Comparison of ENCODE assay signal across 8 cellular contexts in genomic region chr4:72112514-72113156, GRCh38.
DNase-seq lines count a peak whose midpoint lies in the region; ATAC-seq and TF ChIP-seq lines count a peak whose summit lies in the region.

No MANE protein-coding gene starts in this region.

- H3K9me2 ChIP-seq in OCI-LY7 (ENCODE audit: insufficient read depth, low read length) = no peaks in the 10 kb centered on the region

- no peaks in the 10 kb centered on the region for H4K20me1 ChIP-seq in OCI-LY7 (ENCODE audit: insufficient read depth, low read length)

- POLR2A ChIA-PET in activated CD8-positive, alpha-beta T cell treated with anti-CD3 and anti-CD28 coated beads, Interleukin-2, amount 10 ng/mL, durations not matched to agents 7 days and 5 days (lab: Charles Lee) = no interaction called here
- POLR2A ChIA-PET in OCI-LY7 (lab: Charles Lee) = no interaction called here

- H3K27me3 Mint-ChIP-seq in activated CD8-positive, alpha-beta T cell treated with anti-CD3 and anti-CD28 coated beads, Interleukin-2, amount 10 ng/mL, durations not matched to agents 7 days and 5 days (ENCODE audit: low read depth) = no peaks in the 10 kb centered on the region

- H3K27ac ChIP-seq in OCI-LY7 (ENCODE audit: low read depth, low read length, poor library complexity, severe bottlenecking) = no peak overlapping the region
- H3K27ac ChIP-seq in uterus = no peak overlapping the region

- H3K79me2 ChIP-seq in OCI-LY7 (ENCODE audit: insufficient read depth, low read depth, low read length) = no peaks in the 10 kb centered on the region

- H3K36me3 ChIP-seq in OCI-LY7 (ENCODE audit: insufficient read depth, low read length) (no peaks in the 10 kb centered on the region), uterus (no peaks in the 10 kb centered on the region)

- H3K4me2 ChIP-seq in OCI-LY7 (ENCODE audit: low read length) = no peak overlapping the region

- BruUV-seq in OCI-LY7 (replicated peaks; lab: Mats Ljungman, UMichigan) = no TSS peak

- H3K4me1 ChIP-seq in OCI-LY7 (ENCODE audit: insufficient read depth, low read length, poor library complexity, severe bottlenecking) = no peaks in the 10 kb centered on the region
- H3K4me1 ChIP-seq in uterus = no peaks in the 10 kb centered on the region

- ATAC-seq in GM19372 (IDR thresholded peaks at IDR 0.05; ENCODE audit: low read depth, unreplicated experiment) (peak; percentile 90), HG03175 (IDR thresholded peaks at IDR 0.05; ENCODE audit: unreplicated experiment) (peak; percentile 96)
- ATAC-seq in activated CD8-positive, alpha-beta T cell treated with anti-CD3 and anti-CD28 coated beads, Interleukin-2, amount 10 ng/mL, durations not matched to agents 7 days and 5 days = no peak

- CTCF ChIA-PET in activated CD8-positive, alpha-beta T cell treated with anti-CD3 and anti-CD28 coated beads, Interleukin-2, amount 10 ng/mL, durations not matched to agents 7 days and 5 days (lab: Charles Lee) = no interaction called here
- CTCF ChIA-PET in OCI-LY7 (lab: Charles Lee; ENCODE audit: unreplicated experiment) = no interaction called here

- no peak for TF ChIP-seq POLR2A in uterus (IDR thresholded peaks at IDR 0.05)

- no peaks in the 10 kb centered on the region for H3K27me3 ChIP-seq in uterus

- no peaks in the 10 kb centered on the region for H3K36me3 Mint-ChIP-seq in activated CD8-positive, alpha-beta T cell treated with anti-CD3 and anti-CD28 coated beads, Interleukin-2, amount 10 ng/mL, durations not matched to agents 7 days and 5 days (ENCODE audit: low read depth)

- TF ChIP-seq CTCF in OCI-LY7 (conservative IDR thresholded peaks at IDR 0.05; ENCODE audit: low read length) (no peak), uterus (IDR thresholded peaks at IDR 0.05) (no peak)

- no peaks in the 10 kb centered on the region for H3K4me1 Mint-ChIP-seq in activated CD8-positive, alpha-beta T cell treated with anti-CD3 and anti-CD28 coated beads, Interleukin-2, amount 10 ng/mL, durations not matched to agents 7 days and 5 days (ENCODE audit: low read depth)

- no peak overlapping the region for H3K27ac Mint-ChIP-seq in activated CD8-positive, alpha-beta T cell treated with anti-CD3 and anti-CD28 coated beads, Interleukin-2, amount 10 ng/mL, durations not matched to agents 7 days and 5 days

- DNase-seq in EL (peak; percentile 53), putamen (ENCODE audit: low spot score) (peak; percentile 10), OCI-LY7 (ENCODE audit: low spot score) (no peak), uterus (no peak)
- peak; percentile 26 for DNase-seq in activated CD8-positive, alpha-beta T cell treated with anti-CD3 and anti-CD28 coated beads, Interleukin-2, amount 10 ng/mL, durations not matched to agents 7 days and 5 days
- DNase-seq in activated CD4-positive, CD25-positive, alpha-beta regulatory T cell treated with anti-CD3 and anti-CD28 coated beads, Interleukin-2, amount 50 U/mL, for 72 hours = no peak

- H3K9me3 Mint-ChIP-seq in activated CD8-positive, alpha-beta T cell treated with anti-CD3 and anti-CD28 coated beads, Interleukin-2, amount 10 ng/mL, durations not matched to agents 7 days and 5 days (ENCODE audit: insufficient read depth) = no peaks in the 10 kb centered on the region

- H3K9me3 ChIP-seq in OCI-LY7 (ENCODE audit: low read length) (no peaks in the 10 kb centered on the region), uterus (no peaks in the 10 kb centered on the region)

- H3K4me3 ChIP-seq in OCI-LY7 (ENCODE audit: low read depth, low read length, poor library complexity, severe bottlenecking) = no peak overlapping the region
- H3K4me3 ChIP-seq in uterus = no peak overlapping the region

- no peak overlapping the region for H2AFZ ChIP-seq in OCI-LY7 (ENCODE audit: low read length)

- intact Hi-C loops in OCI-LY7 (cut with micrococcal nuclease; ENCODE audit: unreplicated experiment) (no loop called here), uterus (cut with DNase I; ENCODE audit: low total_unique reads) (no loop called here)

- H3K4me3 Mint-ChIP-seq in activated CD8-positive, alpha-beta T cell treated with anti-CD3 and anti-CD28 coated beads, Interleukin-2, amount 10 ng/mL, durations not matched to agents 7 days and 5 days = no peak overlapping the region

Comparison
In these comparisons a context has a peak if more than half of its experiments do, and no peak if none do; other contexts are left out.
1. DNase-seq: peak in EL (single experiment), activated CD8-positive, alpha-beta T cell treated with anti-CD3 and anti-CD28 coated beads, Interleukin-2, amount 10 ng/mL, durations not matched to agents 7 days and 5 days (single experiment) and putamen (single experiment); none in OCI-LY7 (single experiment), uterus (0 of 2) and activated CD4-positive, CD25-positive, alpha-beta regulatory T cell treated with anti-CD3 and anti-CD28 coated beads, Interleukin-2, amount 50 U/mL, for 72 hours (single experiment).